In the genomic region with DNA sequence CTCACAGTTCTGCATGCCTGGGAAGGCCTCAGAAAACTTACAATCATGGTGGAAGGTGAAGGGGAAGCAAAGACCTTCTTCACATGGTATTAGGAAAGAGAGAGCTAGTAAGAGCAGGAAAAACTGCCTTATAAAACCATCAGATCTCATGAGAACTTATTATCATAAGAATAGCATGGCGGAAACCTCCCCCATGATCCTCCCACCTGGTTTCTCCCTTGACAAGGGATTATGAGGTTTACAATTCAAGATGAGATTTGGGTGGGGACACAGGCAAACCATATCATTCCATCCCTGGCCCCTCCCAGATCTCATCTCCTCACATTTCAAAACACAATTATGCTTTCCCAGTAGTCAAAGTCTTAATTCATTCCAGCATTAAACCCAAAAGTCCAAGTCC, we compare ENCODE assay signal across 25 cellular contexts.
DNase-seq lines count a peak whose midpoint lies in the region; ATAC-seq lines count a peak whose summit lies in the region.
"Had no signal": no experiment of that assay in that cellular context is flagged by ENCODE, and none has a peak within 500 bp of the region (broad histone marks: within the 10 kb centered on the region; RNA-seq: fewer than 3 reads in every experiment).

No MANE protein-coding gene starts in this region.

- H3K4me1 Mint-ChIP-seq in effector memory CD8-positive, alpha-beta T cell (ENCODE audit: low read depth in 2 of 2): no peaks in the 10 kb centered on the region
- H3K4me1 Mint-ChIP-seq: B cell; CD4-positive, alpha-beta memory T cell; CD4-positive, CD25-positive, alpha-beta regulatory T cell; CD8-positive, alpha-beta memory T cell had no signal

- H3K4me3 Mint-ChIP-seq in effector memory CD8-positive, alpha-beta T cell: no peak overlapping the region
- H3K4me3 Mint-ChIP-seq: B cell; CD14-positive monocyte; CD4-positive, alpha-beta memory T cell; CD4-positive, alpha-beta T cell; CD4-positive, CD25-positive, alpha-beta regulatory T cell; CD8-positive, alpha-beta memory T cell; CD8-positive, alpha-beta T cell had no signal

- H3K9me3 Mint-ChIP-seq in effector memory CD8-positive, alpha-beta T cell: no peaks in the 10 kb centered on the region
- H3K9me3 Mint-ChIP-seq: CD4-positive, alpha-beta memory T cell; CD4-positive, alpha-beta T cell; CD8-positive, alpha-beta memory T cell; CD8-positive, alpha-beta T cell had no signal

- no peak overlapping the region for H3K27ac Mint-ChIP-seq in effector memory CD8-positive, alpha-beta T cell
- H3K27ac Mint-ChIP-seq: B cell; CD14-positive monocyte; CD4-positive, alpha-beta memory T cell; CD4-positive, alpha-beta T cell; CD4-positive, CD25-positive, alpha-beta regulatory T cell; CD8-positive, alpha-beta T cell had no signal

- ATAC-seq in effector memory CD8-positive, alpha-beta T cell (replicated peaks): no peak
- ATAC-seq: A549; CD8-positive, alpha-beta T cell had no signal

- no peaks in the 10 kb centered on the region for H3K27me3 Mint-ChIP-seq in effector memory CD8-positive, alpha-beta T cell
- H3K27me3 Mint-ChIP-seq: B cell; CD4-positive, alpha-beta T cell; CD4-positive, CD25-positive, alpha-beta regulatory T cell had no signal

- DNase-seq in putamen (ENCODE audit: low spot score): peak; percentile 50
- no peak for DNase-seq in effector memory CD8-positive, alpha-beta T cell
- DNase-seq: 8988T; ACHN; AML-193; BE2C; C1 segment of cervical spinal cord; Caco-2; Calu3; CD4-positive, alpha-beta memory T cell; CD4-positive, alpha-beta T cell; CD4-positive, CD25-positive, alpha-beta regulatory T cell; CD8-positive, alpha-beta memory T cell; CD8-positive, alpha-beta T cell; COR-L47; DMS 273 treated with DMSO at 0.1 percent for 48 hours; DMS153; DMS53; DMS79; DMS79 treated with DMSO at 0.1 percent for 48 hours; DND-41; EL had no signal

- H3K36me3 Mint-ChIP-seq in effector memory CD8-positive, alpha-beta T cell (ENCODE audit: insufficient read depth): no peaks in the 10 kb centered on the region
- H3K36me3 Mint-ChIP-seq: CD14-positive monocyte; CD4-positive, alpha-beta memory T cell; CD8-positive, alpha-beta T cell had no signal
